Comparison of ENCODE assay signal across 1 cellular context in the genomic region with DNA sequence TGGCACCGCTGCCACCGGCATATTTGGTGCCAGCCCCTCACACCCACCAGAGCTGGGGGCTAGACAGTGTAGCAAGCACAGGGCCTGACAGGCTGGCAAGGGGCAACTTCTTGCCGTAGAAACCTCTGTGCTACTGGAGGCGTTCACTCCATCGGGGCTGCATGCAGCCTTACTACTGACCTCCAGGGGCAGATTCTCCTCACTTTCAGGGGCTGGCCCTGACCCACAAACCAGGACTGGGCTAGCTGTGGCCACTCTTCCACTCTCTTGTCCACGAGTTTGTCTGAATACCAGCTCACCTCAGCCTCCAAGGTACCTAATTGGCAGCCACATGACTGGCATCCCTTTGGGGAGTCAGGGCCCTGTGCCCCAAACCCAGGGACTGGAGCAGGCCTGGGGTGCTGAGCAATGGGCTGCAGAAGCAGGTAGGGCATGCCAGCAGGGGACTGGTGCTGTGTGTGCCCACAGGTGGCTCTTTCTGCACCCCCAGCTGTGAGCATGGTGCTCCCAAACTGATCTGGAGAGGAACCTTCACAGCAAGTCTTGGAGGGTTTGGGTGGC.
TF ChIP-seq lines count a peak whose summit lies in the region.

No MANE protein-coding gene starts in this region.

TF ChIP-seq in SK-N-SH, 30 proteins besides CTCF, POLR2A, EP300 and RAD21 (continued from another document):
- TF ChIP-seq, protein P1, sequence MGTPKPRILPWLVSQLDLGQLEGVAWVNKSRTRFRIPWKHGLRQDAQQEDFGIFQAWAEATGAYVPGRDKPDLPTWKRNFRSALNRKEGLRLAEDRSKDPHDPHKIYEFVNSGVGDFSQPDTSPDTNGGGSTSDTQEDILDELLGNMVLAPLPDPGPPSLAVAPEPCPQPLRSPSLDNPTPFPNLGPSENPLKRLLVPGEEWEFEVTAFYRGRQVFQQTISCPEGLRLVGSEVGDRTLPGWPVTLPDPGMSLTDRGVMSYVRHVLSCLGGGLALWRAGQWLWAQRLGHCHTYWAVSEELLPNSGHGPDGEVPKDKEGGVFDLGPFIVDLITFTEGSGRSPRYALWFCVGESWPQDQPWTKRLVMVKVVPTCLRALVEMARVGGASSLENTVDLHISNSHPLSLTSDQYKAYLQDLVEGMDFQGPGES (IDR thresholded peaks at IDR 0.05; ENCODE audit: low read depth, low read length): no peak
- TF ChIP-seq TAF1 (IDR thresholded peaks at IDR 0.05; ENCODE audit: borderline replicate concordance, low read depth, low read length) (no peak), YY1 (IDR thresholded peaks at IDR 0.05; ENCODE audit: low read depth) (no peak), CHD2 (IDR thresholded peaks at IDR 0.05; ENCODE audit: low read length, partially characterized antibody) (no peak)
- TF ChIP-seq, protein P2, sequence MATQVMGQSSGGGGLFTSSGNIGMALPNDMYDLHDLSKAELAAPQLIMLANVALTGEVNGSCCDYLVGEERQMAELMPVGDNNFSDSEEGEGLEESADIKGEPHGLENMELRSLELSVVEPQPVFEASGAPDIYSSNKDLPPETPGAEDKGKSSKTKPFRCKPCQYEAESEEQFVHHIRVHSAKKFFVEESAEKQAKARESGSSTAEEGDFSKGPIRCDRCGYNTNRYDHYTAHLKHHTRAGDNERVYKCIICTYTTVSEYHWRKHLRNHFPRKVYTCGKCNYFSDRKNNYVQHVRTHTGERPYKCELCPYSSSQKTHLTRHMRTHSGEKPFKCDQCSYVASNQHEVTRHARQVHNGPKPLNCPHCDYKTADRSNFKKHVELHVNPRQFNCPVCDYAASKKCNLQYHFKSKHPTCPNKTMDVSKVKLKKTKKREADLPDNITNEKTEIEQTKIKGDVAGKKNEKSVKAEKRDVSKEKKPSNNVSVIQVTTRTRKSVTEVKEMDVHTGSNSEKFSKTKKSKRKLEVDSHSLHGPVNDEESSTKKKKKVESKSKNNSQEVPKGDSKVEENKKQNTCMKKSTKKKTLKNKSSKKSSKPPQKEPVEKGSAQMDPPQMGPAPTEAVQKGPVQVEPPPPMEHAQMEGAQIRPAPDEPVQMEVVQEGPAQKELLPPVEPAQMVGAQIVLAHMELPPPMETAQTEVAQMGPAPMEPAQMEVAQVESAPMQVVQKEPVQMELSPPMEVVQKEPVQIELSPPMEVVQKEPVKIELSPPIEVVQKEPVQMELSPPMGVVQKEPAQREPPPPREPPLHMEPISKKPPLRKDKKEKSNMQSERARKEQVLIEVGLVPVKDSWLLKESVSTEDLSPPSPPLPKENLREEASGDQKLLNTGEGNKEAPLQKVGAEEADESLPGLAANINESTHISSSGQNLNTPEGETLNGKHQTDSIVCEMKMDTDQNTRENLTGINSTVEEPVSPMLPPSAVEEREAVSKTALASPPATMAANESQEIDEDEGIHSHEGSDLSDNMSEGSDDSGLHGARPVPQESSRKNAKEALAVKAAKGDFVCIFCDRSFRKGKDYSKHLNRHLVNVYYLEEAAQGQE (IDR thresholded peaks at IDR 0.05; ENCODE audit: low read depth, low read length): no peak
